10 cellular contexts compared by ENCODE assay signal in genomic region chr1:2416403-2416802, GRCh38. TPM values are rescaled to one million over a fixed set of nuclear protein-coding genes. Genes with fewer than 3 reads are reported as not detected.
DNase-seq lines count a peak whose midpoint lies in the region; ATAC-seq and TF ChIP-seq lines count a peak whose summit lies in the region.
"Had no signal": no experiment of that assay in that cellular context is flagged by ENCODE, and none has a peak within 500 bp of the region (broad histone marks: within the 10 kb centered on the region; RNA-seq: fewer than 3 reads in every experiment).

No MANE protein-coding gene starts in this region.

- H3K27me3 ChIP-seq in suprapubic skin (peaks cover 47% of the 10 kb centered on the region), body of pancreas (peaks cover 0 to 14% of the 10 kb centered on the region in 2 donors)

- peaks cover 53% of the 10 kb centered on the region for H3K4me1 ChIP-seq in suprapubic skin
- H3K4me1 ChIP-seq in body of pancreas, result peaks cover 26% of the 10 kb centered on the region

- peaks cover 35 to 39% of the 10 kb centered on the region in 2 donors for H3K4me1 Mint-ChIP-seq in effector memory CD8-positive, alpha-beta T cell (ENCODE audit: low read depth in 2 of 2)

- H3K27ac ChIP-seq in suprapubic skin (peak overlapping the region; percentile 52), body of pancreas (no peak overlapping the region)

- no peak for TF ChIP-seq EP300 in suprapubic skin (IDR thresholded peaks at IDR 0.05)

- H3K9me3 ChIP-seq in suprapubic skin (no peaks in the 10 kb centered on the region), body of pancreas (no peaks in the 10 kb centered on the region)

- H3K9me3 Mint-ChIP-seq in effector memory CD8-positive, alpha-beta T cell, result no peaks in the 10 kb centered on the region

- peak overlapping the region; percentile 94 to 96 for H3K4me3 Mint-ChIP-seq in effector memory CD8-positive, alpha-beta T cell

- peak; percentile 71 for DNase-seq in activated CD8-positive, alpha-beta memory T cell treated with anti-CD3 and anti-CD28 coated beads for 24 hours
- no peak for DNase-seq in activated CD8-positive, alpha-beta memory T cell treated with anti-CD3 and anti-CD28 coated beads, Interleukin-2, amount 50 U/mL, for 48 hours
- DNase-seq in UCSD-AML1 (lab: John Stamatoyannopoulos, UW; ENCODE audit: unreplicated experiment), result peak; percentile 19
- DNase-seq in effector memory CD8-positive, alpha-beta T cell, result no peak
- DNase-seq in suprapubic skin (ENCODE audit: low spot score in 2 of 2), result no peak
- no peak for DNase-seq in body of pancreas
- no peak for DNase-seq in NAMALWA (ENCODE audit: low spot score)
- DNase-seq: cortex of kidney, posterior cingulate gyrus had no signal

- no peaks in the 10 kb centered on the region for H3K27me3 Mint-ChIP-seq in effector memory CD8-positive, alpha-beta T cell

- TF ChIP-seq CTCF in suprapubic skin (IDR thresholded peaks at IDR 0.05), result no peak
- TF ChIP-seq CTCF in body of pancreas (IDR thresholded peaks at IDR 0.05), result no peak

- TF ChIP-seq POLR2A in suprapubic skin (IDR thresholded peaks at IDR 0.05), result no peak
- TF ChIP-seq POLR2A in body of pancreas (IDR thresholded peaks at IDR 0.05), result no peak

- no peak for ATAC-seq in effector memory CD8-positive, alpha-beta T cell (replicated peaks)
- no peak for ATAC-seq in HG03571 (IDR thresholded peaks at IDR 0.05; ENCODE audit: unreplicated experiment)
- ATAC-seq in body of pancreas, result no peak

- H3K36me3 ChIP-seq in suprapubic skin, result no peaks in the 10 kb centered on the region
- H3K36me3 ChIP-seq in body of pancreas (replicated peaks in 1 of 2; ENCODE audit: insufficient read depth in 1 of 2, low read depth in 2 of 2), result no peaks in the 10 kb centered on the region

- intact Hi-C loops in body of pancreas (cut with DNase I), result loop anchor here (5.0 kb wide), 2 partner anchors 121 to 371 kb away; no protein-coding TSS in a partner anchor

- peak overlapping the region; percentile 83 to 97 for H3K27ac Mint-ChIP-seq in effector memory CD8-positive, alpha-beta T cell

- WGBS in suprapubic skin, result 5% methylated on average over 6 of the region's 12 CpGs
- 2 to 5% methylated on average over 6 to 12 of the region's 12 CpGs for WGBS in body of pancreas, 2 donors

- peaks cover 15% of the 10 kb centered on the region for H3K36me3 Mint-ChIP-seq in effector memory CD8-positive, alpha-beta T cell (ENCODE audit: insufficient read depth)

- peak overlapping the region; percentile 25 for H3K4me3 ChIP-seq in suprapubic skin
- no peak overlapping the region for H3K4me3 ChIP-seq in body of pancreas

RNA-seq across cellular contexts. Expression of gene PEX10, which starts 4.0 kb away (rescaled TPM):
- total RNA-seq in suprapubic skin (10 to 100 TPM; 16.2 to 39.2 (median 27.3) TPM), body of pancreas (10 to 100 TPM; 18.1 to 26.5 TPM)

RNA-seq across cellular contexts. Expression of gene RER1, which starts 24.8 kb away (rescaled TPM):
- total RNA-seq in suprapubic skin (10 to 100 TPM; 56.9 to 86.5 (median 81.4) TPM), body of pancreas (10 to 100 TPM; 50.3 to 57.7 TPM)

RNA-seq across cellular contexts. Expression of gene MORN1, which starts 25.0 kb away (rescaled TPM):
- total RNA-seq in suprapubic skin (10 to 100 TPM in 2 of 4 donors, 1 to 10 TPM in 2; 5.7 to 13.4 (median 8.5) TPM), body of pancreas (10 to 100 TPM in 1 of 2 donors, 1 to 10 TPM in 1; 7.0 to 17.8 TPM)

RNA-seq across cellular contexts. Expression of gene PLCH2, which starts 59.7 kb away (rescaled TPM):
- 100 to 1,000 TPM in 3 of 4 donors, 10 to 100 TPM in 1; 83.3 to 324 (median 130) TPM for total RNA-seq in suprapubic skin
- total RNA-seq in body of pancreas, result 10 to 100 TPM in 1 of 2 donors, 1 to 10 TPM in 1; 5.7 to 27.4 TPM

Comparison
In these comparisons a context has a peak if more than half of its experiments do, and no peak if none do; other contexts are left out.
1. DNase-seq: peak in activated CD8-positive, alpha-beta memory T cell treated with anti-CD3 and anti-CD28 coated beads for 24 hours (single experiment) and UCSD-AML1 (single experiment); none in activated CD8-positive, alpha-beta memory T cell treated with anti-CD3 and anti-CD28 coated beads, Interleukin-2, amount 50 U/mL, for 48 hours (single experiment), effector memory CD8-positive, alpha-beta T cell (0 of 3), suprapubic skin (0 of 2), body of pancreas (0 of 4) and NAMALWA (single experiment).